In the genomic region with DNA sequence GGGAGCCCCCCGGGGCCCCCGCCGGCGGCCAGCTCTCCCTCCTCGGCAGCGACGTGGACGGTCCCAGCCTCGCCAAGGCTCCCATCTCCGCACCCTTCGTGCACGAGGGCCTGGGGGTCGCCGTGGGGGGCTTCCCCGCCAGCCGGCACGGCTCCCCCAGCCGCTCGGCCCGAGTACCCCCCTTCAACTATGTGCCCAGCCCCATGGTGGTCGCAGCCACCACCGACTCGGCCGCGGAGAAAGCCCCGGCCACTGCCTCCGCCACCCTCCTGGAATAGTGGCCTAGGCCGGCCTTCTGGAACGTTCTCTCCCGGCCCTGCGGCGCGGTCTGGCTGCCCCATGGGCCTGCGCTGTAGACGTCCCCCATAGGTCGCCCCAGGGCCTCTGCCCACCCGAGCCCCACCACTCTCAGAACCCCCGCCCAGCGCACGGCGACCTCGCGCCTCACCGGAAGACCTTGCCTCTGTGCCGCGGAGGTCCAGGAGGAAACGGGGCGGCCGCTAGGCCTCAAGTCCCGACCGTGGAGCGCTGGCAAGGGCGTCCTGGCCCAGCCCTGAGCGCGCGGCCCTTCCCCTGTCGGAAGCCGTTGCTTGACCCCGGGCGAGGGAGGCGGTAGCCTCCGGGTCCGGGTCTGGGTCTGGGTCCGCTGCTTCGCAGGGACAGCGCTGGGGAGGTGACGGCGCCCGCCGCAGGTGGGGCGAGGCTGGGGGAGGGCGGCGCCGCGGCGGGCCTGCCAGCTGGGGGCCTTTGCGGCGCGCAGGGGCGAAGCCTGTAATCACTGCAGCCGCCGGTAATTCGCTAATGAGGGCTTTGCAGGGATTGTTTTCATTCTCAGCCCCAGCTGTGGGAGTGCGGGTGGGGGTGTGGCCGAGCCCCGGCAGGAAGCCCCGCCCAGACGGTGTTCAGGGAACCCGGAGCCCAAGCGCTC, we compare ENCODE assay signal across 1 cellular context.
A peak's percentile ranks its signal among the peaks of the same experiment; 100 is the strongest.
TF ChIP-seq lines count a peak whose summit lies in the region.

No MANE protein-coding gene starts in this region.

TF ChIP-seq in HepG2, 621 proteins besides CTCF, POLR2A, EP300 and RAD21 (continued from another document and continues in another):
- TF ChIP-seq, protein P1, sequence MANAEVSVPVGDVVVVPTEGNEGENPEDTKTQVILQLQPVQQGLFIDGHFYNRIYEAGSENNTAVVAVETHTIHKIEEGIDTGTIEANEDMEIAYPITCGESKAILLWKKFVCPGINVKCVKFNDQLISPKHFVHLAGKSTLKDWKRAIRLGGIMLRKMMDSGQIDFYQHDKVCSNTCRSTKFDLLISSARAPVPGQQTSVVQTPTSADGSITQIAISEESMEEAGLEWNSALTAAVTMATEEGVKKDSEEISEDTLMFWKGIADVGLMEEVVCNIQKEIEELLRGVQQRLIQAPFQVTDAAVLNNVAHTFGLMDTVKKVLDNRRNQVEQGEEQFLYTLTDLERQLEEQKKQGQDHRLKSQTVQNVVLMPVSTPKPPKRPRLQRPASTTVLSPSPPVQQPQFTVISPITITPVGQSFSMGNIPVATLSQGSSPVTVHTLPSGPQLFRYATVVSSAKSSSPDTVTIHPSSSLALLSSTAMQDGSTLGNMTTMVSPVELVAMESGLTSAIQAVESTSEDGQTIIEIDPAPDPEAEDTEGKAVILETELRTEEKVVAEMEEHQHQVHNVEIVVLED (CRISPR knock-in tag; IDR thresholded peaks at IDR 0.05; ENCODE audit: borderline replicate concordance), result peak; percentile 7; the same call in 1 of the 2 replicates
- TF ChIP-seq TBX2 (CRISPR knock-in tag; IDR thresholded peaks at IDR 0.05; ENCODE audit: borderline replicate concordance), result 0 out of 2 replicates have a peak, but pooled peaks have one; percentile 17
- TF ChIP-seq ZNF143 (CRISPR knock-in tag; IDR thresholded peaks at IDR 0.05), result no peak
- TF ChIP-seq, protein P2, sequence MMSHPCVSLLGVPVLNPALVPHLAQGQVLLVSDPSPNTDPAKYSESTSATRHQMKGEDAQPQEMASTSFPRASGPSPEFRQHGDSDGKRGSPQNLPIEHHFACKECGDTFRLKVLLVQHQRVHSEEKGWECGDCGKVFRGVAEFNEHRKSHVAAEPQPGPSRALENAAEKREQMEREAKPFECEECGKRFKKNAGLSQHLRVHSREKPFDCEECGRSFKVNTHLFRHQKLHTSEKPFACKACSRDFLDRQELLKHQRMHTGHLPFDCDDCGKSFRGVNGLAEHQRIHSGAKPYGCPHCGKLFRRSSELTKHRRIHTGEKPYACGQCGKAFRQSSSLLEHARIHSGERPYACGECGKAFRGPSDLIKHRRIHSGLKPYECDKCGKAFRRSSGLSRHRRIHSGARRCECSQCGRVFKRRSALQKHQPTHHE (CRISPR knock-in tag; IDR thresholded peaks at IDR 0.05; ENCODE audit: borderline replicate concordance), result 0 out of 2 replicates have a peak, but pooled peaks have one; percentile 60
- TF ChIP-seq ZNF776 (CRISPR knock-in tag; IDR thresholded peaks at IDR 0.05), result peak; percentile 27; the same call in 1 of the 2 replicates
- TF ChIP-seq, protein P3, sequence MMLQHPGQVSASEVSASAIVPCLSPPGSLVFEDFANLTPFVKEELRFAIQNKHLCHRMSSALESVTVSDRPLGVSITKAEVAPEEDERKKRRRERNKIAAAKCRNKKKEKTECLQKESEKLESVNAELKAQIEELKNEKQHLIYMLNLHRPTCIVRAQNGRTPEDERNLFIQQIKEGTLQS (CRISPR knock-in tag; IDR thresholded peaks at IDR 0.05), result no peak
- TF ChIP-seq RNF2 (conservative IDR thresholded peaks at IDR 0.05; ENCODE audit: low read depth), result no peak
- TF ChIP-seq SMAD1 (CRISPR knock-in tag; IDR thresholded peaks at IDR 0.05; ENCODE audit: borderline replicate concordance, low read depth), result no peak
- no peak; the same call in 1 of the 2 replicates for TF ChIP-seq SPEN (CRISPR knock-in tag; IDR thresholded peaks at IDR 0.05; ENCODE audit: low read depth)
- TF ChIP-seq, protein P4, sequence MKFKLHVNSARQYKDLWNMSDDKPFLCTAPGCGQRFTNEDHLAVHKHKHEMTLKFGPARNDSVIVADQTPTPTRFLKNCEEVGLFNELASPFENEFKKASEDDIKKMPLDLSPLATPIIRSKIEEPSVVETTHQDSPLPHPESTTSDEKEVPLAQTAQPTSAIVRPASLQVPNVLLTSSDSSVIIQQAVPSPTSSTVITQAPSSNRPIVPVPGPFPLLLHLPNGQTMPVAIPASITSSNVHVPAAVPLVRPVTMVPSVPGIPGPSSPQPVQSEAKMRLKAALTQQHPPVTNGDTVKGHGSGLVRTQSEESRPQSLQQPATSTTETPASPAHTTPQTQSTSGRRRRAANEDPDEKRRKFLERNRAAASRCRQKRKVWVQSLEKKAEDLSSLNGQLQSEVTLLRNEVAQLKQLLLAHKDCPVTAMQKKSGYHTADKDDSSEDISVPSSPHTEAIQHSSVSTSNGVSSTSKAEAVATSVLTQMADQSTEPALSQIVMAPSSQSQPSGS (CRISPR knock-in tag; IDR thresholded peaks at IDR 0.05), result no peak
- no peak for TF ChIP-seq ZNF496 (CRISPR knock-in tag; IDR thresholded peaks at IDR 0.05; ENCODE audit: insufficient replicate concordance)
- TF ChIP-seq HMGA1 (CRISPR knock-in tag; conservative IDR thresholded peaks at IDR 0.05), result no peak
- TF ChIP-seq RBFOX2 (IDR thresholded peaks at IDR 0.05; ENCODE audit: low read depth, low read length), result peak; percentile 30
- TF ChIP-seq YY1 (IDR thresholded peaks at IDR 0.05; ENCODE audit: insufficient read depth, insufficient replicate concordance, low read depth, low read length), result peak; percentile 19
- TF ChIP-seq, protein P5, sequence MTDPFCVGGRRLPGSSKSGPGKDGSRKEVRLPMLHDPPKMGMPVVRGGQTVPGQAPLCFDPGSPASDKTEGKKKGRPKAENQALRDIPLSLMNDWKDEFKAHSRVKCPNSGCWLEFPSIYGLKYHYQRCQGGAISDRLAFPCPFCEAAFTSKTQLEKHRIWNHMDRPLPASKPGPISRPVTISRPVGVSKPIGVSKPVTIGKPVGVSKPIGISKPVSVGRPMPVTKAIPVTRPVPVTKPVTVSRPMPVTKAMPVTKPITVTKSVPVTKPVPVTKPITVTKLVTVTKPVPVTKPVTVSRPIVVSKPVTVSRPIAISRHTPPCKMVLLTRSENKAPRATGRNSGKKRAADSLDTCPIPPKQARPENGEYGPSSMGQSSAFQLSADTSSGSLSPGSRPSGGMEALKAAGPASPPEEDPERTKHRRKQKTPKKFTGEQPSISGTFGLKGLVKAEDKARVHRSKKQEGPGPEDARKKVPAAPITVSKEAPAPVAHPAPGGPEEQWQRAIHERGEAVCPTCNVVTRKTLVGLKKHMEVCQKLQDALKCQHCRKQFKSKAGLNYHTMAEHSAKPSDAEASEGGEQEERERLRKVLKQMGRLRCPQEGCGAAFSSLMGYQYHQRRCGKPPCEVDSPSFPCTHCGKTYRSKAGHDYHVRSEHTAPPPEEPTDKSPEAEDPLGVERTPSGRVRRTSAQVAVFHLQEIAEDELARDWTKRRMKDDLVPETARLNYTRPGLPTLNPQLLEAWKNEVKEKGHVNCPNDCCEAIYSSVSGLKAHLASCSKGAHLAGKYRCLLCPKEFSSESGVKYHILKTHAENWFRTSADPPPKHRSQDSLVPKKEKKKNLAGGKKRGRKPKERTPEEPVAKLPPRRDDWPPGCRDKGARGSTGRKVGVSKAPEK (CRISPR knock-in tag; IDR thresholded peaks at IDR 0.05; ENCODE audit: borderline replicate concordance), result no peak
- no peak for TF ChIP-seq ZNF557 (CRISPR knock-in tag; IDR thresholded peaks at IDR 0.05)
- TF ChIP-seq, protein P6, sequence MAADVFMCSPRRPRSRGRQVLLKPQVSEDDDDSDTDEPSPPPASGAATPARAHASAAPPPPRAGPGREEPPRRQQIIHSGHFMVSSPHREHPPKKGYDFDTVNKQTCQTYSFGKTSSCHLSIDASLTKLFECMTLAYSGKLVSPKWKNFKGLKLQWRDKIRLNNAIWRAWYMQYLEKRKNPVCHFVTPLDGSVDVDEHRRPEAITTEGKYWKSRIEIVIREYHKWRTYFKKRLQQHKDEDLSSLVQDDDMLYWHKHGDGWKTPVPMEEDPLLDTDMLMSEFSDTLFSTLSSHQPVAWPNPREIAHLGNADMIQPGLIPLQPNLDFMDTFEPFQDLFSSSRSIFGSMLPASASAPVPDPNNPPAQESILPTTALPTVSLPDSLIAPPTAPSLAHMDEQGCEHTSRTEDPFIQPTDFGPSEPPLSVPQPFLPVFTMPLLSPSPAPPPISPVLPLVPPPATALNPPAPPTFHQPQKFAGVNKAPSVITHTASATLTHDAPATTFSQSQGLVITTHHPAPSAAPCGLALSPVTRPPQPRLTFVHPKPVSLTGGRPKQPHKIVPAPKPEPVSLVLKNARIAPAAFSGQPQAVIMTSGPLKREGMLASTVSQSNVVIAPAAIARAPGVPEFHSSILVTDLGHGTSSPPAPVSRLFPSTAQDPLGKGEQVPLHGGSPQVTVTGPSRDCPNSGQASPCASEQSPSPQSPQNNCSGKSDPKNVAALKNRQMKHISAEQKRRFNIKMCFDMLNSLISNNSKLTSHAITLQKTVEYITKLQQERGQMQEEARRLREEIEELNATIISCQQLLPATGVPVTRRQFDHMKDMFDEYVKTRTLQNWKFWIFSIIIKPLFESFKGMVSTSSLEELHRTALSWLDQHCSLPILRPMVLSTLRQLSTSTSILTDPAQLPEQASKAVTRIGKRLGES (CRISPR knock-in tag; IDR thresholded peaks at IDR 0.05; ENCODE audit: borderline replicate concordance), result no peak
- TF ChIP-seq, protein P7, sequence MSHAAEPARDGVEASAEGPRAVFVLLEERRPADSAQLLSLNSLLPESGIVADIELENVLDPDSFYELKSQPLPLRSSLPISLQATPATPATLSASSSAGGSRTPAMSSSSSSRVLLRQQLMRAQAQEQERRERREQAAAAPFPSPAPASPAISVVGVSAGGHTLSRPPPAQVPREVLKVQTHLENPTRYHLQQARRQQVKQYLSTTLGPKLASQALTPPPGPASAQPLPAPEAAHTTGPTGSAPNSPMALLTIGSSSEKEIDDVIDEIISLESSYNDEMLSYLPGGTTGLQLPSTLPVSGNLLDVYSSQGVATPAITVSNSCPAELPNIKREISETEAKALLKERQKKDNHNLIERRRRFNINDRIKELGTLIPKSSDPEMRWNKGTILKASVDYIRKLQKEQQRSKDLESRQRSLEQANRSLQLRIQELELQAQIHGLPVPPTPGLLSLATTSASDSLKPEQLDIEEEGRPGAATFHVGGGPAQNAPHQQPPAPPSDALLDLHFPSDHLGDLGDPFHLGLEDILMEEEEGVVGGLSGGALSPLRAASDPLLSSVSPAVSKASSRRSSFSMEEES (CRISPR knock-in tag; IDR thresholded peaks at IDR 0.05), result no peak
- TF ChIP-seq ZSCAN31 (CRISPR knock-in tag; IDR thresholded peaks at IDR 0.05; ENCODE audit: low read depth), result no peak
- no peak for TF ChIP-seq NFRKB (IDR thresholded peaks at IDR 0.05)
- TF ChIP-seq ZNF446 (CRISPR knock-in tag; IDR thresholded peaks at IDR 0.05), result 0 out of 2 replicates have a peak, but pooled peaks have one; percentile 61
- TF ChIP-seq ZBTB1 (CRISPR knock-in tag; IDR thresholded peaks at IDR 0.05; ENCODE audit: borderline replicate concordance), result no peak
- TF ChIP-seq ZNF20 (CRISPR knock-in tag; IDR thresholded peaks at IDR 0.05), result no peak
- TF ChIP-seq HNRNPH1 (optimal IDR thresholded peaks at IDR 0.05; ENCODE audit: low read depth, low read length), result no peak
- TF ChIP-seq POLR2AphosphoS2 (IDR thresholded peaks at IDR 0.05; ENCODE audit: low read depth, low read length), result no peak
- TF ChIP-seq ZNF432 (CRISPR knock-in tag; IDR thresholded peaks at IDR 0.05; ENCODE audit: borderline replicate concordance), result no peak
- TF ChIP-seq, protein P8, sequence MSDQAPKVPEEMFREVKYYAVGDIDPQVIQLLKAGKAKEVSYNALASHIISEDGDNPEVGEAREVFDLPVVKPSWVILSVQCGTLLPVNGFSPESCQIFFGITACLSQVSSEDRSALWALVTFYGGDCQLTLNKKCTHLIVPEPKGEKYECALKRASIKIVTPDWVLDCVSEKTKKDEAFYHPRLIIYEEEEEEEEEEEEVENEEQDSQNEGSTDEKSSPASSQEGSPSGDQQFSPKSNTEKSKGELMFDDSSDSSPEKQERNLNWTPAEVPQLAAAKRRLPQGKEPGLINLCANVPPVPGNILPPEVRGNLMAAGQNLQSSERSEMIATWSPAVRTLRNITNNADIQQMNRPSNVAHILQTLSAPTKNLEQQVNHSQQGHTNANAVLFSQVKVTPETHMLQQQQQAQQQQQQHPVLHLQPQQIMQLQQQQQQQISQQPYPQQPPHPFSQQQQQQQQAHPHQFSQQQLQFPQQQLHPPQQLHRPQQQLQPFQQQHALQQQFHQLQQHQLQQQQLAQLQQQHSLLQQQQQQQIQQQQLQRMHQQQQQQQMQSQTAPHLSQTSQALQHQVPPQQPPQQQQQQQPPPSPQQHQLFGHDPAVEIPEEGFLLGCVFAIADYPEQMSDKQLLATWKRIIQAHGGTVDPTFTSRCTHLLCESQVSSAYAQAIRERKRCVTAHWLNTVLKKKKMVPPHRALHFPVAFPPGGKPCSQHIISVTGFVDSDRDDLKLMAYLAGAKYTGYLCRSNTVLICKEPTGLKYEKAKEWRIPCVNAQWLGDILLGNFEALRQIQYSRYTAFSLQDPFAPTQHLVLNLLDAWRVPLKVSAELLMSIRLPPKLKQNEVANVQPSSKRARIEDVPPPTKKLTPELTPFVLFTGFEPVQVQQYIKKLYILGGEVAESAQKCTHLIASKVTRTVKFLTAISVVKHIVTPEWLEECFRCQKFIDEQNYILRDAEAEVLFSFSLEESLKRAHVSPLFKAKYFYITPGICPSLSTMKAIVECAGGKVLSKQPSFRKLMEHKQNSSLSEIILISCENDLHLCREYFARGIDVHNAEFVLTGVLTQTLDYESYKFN (CRISPR knock-in tag; conservative IDR thresholded peaks at IDR 0.05), result 0 out of 2 replicates have a peak, but pooled peaks have one; percentile 16
- TF ChIP-seq ZNF577 (CRISPR knock-in tag; IDR thresholded peaks at IDR 0.05; ENCODE audit: borderline replicate concordance, low read depth), result no peak
- TF ChIP-seq ZNF652 (CRISPR knock-in tag; IDR thresholded peaks at IDR 0.05; ENCODE audit: borderline replicate concordance, low read depth), result no peak
- no peak for TF ChIP-seq KMT2B (CRISPR knock-in tag; IDR thresholded peaks at IDR 0.05)
- TF ChIP-seq ZFX (CRISPR knock-in tag; IDR thresholded peaks at IDR 0.05; ENCODE audit: low read depth), result peak; percentile 88
- TF ChIP-seq MTF2 (CRISPR knock-in tag; IDR thresholded peaks at IDR 0.05; ENCODE audit: borderline replicate concordance), result peak; percentile 22; the same call in 1 of the 2 replicates
- TF ChIP-seq, protein P9, sequence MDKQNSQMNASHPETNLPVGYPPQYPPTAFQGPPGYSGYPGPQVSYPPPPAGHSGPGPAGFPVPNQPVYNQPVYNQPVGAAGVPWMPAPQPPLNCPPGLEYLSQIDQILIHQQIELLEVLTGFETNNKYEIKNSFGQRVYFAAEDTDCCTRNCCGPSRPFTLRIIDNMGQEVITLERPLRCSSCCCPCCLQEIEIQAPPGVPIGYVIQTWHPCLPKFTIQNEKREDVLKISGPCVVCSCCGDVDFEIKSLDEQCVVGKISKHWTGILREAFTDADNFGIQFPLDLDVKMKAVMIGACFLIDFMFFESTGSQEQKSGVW (CRISPR knock-in tag; IDR thresholded peaks at IDR 0.05; ENCODE audit: borderline replicate concordance), result no peak
- TF ChIP-seq, protein P10, sequence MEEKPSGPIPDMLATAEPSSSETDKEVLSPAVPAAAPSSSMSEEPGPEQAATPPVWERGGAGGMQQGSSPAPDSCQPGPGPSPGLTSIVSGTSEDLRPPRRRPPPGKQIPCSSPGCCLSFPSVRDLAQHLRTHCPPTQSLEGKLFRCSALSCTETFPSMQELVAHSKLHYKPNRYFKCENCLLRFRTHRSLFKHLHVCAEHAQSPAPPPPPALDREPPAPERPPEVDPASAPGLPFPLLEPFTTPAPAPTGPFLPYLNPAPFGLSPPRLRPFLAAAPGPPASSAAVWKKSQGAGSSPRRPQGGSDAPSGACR (CRISPR knock-in tag; IDR thresholded peaks at IDR 0.05), result 0 out of 2 replicates have a peak, but pooled peaks have one; percentile 12
- no peak for TF ChIP-seq ZNF605 (CRISPR knock-in tag; IDR thresholded peaks at IDR 0.05)
- TF ChIP-seq ZNF451 (CRISPR knock-in tag; IDR thresholded peaks at IDR 0.05), result no peak
- 0 out of 2 replicates have a peak, but pooled peaks have one; percentile 42 for TF ChIP-seq ZNF709 (CRISPR knock-in tag; IDR thresholded peaks at IDR 0.05)
- no peak for TF ChIP-seq NR1H2 (CRISPR knock-in tag; IDR thresholded peaks at IDR 0.05; ENCODE audit: borderline replicate concordance, low read depth)
- TF ChIP-seq SP5 (CRISPR knock-in tag; IDR thresholded peaks at IDR 0.05; ENCODE audit: borderline replicate concordance, low read depth), result no peak
